In genomic region chr5:83428890-83429289, GRCh38 we compare ENCODE assay signal across 36 cellular contexts. TPM values are rescaled to one million over a fixed set of nuclear protein-coding genes. Genes with fewer than 3 reads are reported as not detected.
"Had no signal": no experiment of that assay in that cellular context is flagged by ENCODE, and none has a peak within 500 bp of the region (broad histone marks: within the 10 kb centered on the region; RNA-seq: fewer than 3 reads in every experiment).

No MANE protein-coding gene starts in this region.

- H3K27me3 Mint-ChIP-seq: activated CD4-positive, alpha-beta memory T cell treated with anti-CD3 and anti-CD28 coated beads for 36 hours; activated CD4-positive, alpha-beta T cell treated with anti-CD3 and anti-CD28 coated beads for 36 hours; activated CD8-positive, alpha-beta memory T cell treated with anti-CD3 and anti-CD28 coated beads, Interleukin-2, amount 10 ng/mL, durations not matched to agents 7 days and 5 days; activated naive CD4-positive, alpha-beta T cell treated with anti-CD3 and anti-CD28 coated beads, Interleukin-2, amount 50 U/mL, for 24 hours; activated naive CD8-positive, alpha-beta T cell treated with anti-CD3 and anti-CD28 coated beads for 36 hours; brain had no signal

- DNase-seq: activated CD4-positive, alpha-beta memory T cell treated with anti-CD3 and anti-CD28 coated beads for 36 hours; activated CD4-positive, alpha-beta T cell treated with anti-CD3 and anti-CD28 coated beads for 36 hours; activated CD4-positive, alpha-beta T cell treated with anti-CD3 and anti-CD28 coated beads, Interleukin-2, amount 10 ng/mL, durations not matched to agents 24 days and 14 days; activated CD4-positive, CD25-positive, alpha-beta regulatory T cell; activated CD4-positive, CD25-positive, alpha-beta regulatory T cell treated with anti-CD3 and anti-CD28 coated beads, Interleukin-2, amount 50 U/mL, for 72 hours; activated CD8-positive, alpha-beta memory T cell treated with anti-CD3 and anti-CD28 coated beads, Interleukin-2, amount 10 ng/mL, durations not matched to agents 7 days and 5 days; activated CD8-positive, alpha-beta memory T cell treated with anti-CD3 and anti-CD28 coated beads, Interleukin-2, amount 50 U/mL, for 4 hours; activated CD8-positive, alpha-beta T cell treated with anti-CD3 and anti-CD28 coated beads, Interleukin-2, amount 10 ng/mL, durations not matched to agents 7 days and 5 days; activated effector memory CD4-positive, alpha-beta T cell treated with anti-CD3 and anti-CD28 coated beads, Interleukin-2, amount 50 U/mL, for 16 hours; activated naive CD4-positive, alpha-beta T cell treated with anti-CD3 and anti-CD28 coated beads for 36 hours; activated naive CD8-positive, alpha-beta T cell treated with anti-CD3 and anti-CD28 coated beads for 36 hours; activated naive CD8-positive, alpha-beta T cell treated with anti-CD3 and anti-CD28 coated beads, Interleukin-2, amount 50 U/mL, for 24 hours; activated T-cell treated with anti-CD3 and anti-CD28 coated beads, Interleukin-2, amount 50 U/mL, for 1 hour; activated T-cell treated with anti-CD3 and anti-CD28 coated beads, Interleukin-2, amount 50 U/mL, for 48 hours; central memory CD4-positive, alpha-beta T cell; cerebellar nuclear complex; colonic mucosa; effector CD8-positive, alpha-beta T cell; esophagus squamous epithelium; foreskin melanocyte; heart right ventricle; T-helper 17 cell; T1000 had no signal

- H3K4me1 Mint-ChIP-seq: activated CD4-positive, alpha-beta T cell treated with anti-CD3 and anti-CD28 coated beads for 36 hours; activated CD4-positive, alpha-beta T cell treated with anti-CD3 and anti-CD28 coated beads, Interleukin-2, amount 10 ng/mL, durations not matched to agents 24 days and 14 days; activated CD8-positive, alpha-beta memory T cell treated with anti-CD3 and anti-CD28 coated beads, Interleukin-2, amount 10 ng/mL, durations not matched to agents 7 days and 5 days; activated naive CD4-positive, alpha-beta T cell treated with anti-CD3 and anti-CD28 coated beads, Interleukin-2, amount 50 U/mL, for 24 hours; activated naive CD8-positive, alpha-beta T cell treated with anti-CD3 and anti-CD28 coated beads, Interleukin-2, amount 50 U/mL, for 24 hours; brain; T-helper 17 cell had no signal

- H3K9me3 Mint-ChIP-seq: activated CD4-positive, alpha-beta memory T cell treated with anti-CD3 and anti-CD28 coated beads for 36 hours; activated CD4-positive, alpha-beta T cell treated with anti-CD3 and anti-CD28 coated beads, Interleukin-2, amount 10 ng/mL, durations not matched to agents 24 days and 14 days; activated naive CD4-positive, alpha-beta T cell treated with anti-CD3 and anti-CD28 coated beads for 36 hours; activated naive CD4-positive, alpha-beta T cell treated with anti-CD3 and anti-CD28 coated beads, Interleukin-2, amount 50 U/mL, for 24 hours; activated naive CD8-positive, alpha-beta T cell treated with anti-CD3 and anti-CD28 coated beads for 36 hours; activated naive CD8-positive, alpha-beta T cell treated with anti-CD3 and anti-CD28 coated beads, Interleukin-2, amount 50 U/mL, for 24 hours; activated T-helper 1 cell treated with anti-CD3 and anti-CD28 coated beads, Interleukin-12 subunit alpha, Interleukin-12 subunit beta, Interleukin-2, Interleukin-4 antibody, amounts not matched to agents 30 ng/mL and 10 ng/mL and 1 ng/mL, durations not matched to agents 14 hours and 24 hours and 36 hours; activated T-helper 2 cell treated with anti-CD3 and anti-CD28 coated beads, Interferon-gamma antibody, Interleukin-2, Interleukin-4, amounts not matched to agents 10 μg/mL and 5 μg/mL and 100 μg/mL, durations not matched to agents 14 hours and 24 hours and 36 hours; T-helper 2 cell treated with Interferon-gamma antibody and Interleukin-4, amounts not matched to agents 5 μg/mL and 100 μg/mL, for 36 hours had no signal

- H3K27me3 ChIP-seq: ascending aorta, breast epithelium, cardiac muscle cell, colonic mucosa, esophagus squamous epithelium, gastroesophageal sphincter, heart right ventricle had no signal

- H3K9me3 ChIP-seq: ascending aorta, breast epithelium, colonic mucosa, esophagus squamous epithelium, gastroesophageal sphincter, heart right ventricle had no signal

- H3K36me3 ChIP-seq: ascending aorta, breast epithelium, cardiac muscle cell, colonic mucosa, esophagus squamous epithelium, gastroesophageal sphincter, heart right ventricle had no signal

- H3K36me3 Mint-ChIP-seq: activated CD4-positive, alpha-beta memory T cell treated with anti-CD3 and anti-CD28 coated beads for 36 hours; activated CD8-positive, alpha-beta memory T cell treated with anti-CD3 and anti-CD28 coated beads, Interleukin-2, amount 10 ng/mL, durations not matched to agents 7 days and 5 days; activated naive CD4-positive, alpha-beta T cell treated with anti-CD3 and anti-CD28 coated beads, Interleukin-2, amount 50 U/mL, for 24 hours; activated naive CD8-positive, alpha-beta T cell treated with anti-CD3 and anti-CD28 coated beads for 36 hours; brain had no signal

- H3K4me3 ChIP-seq: ascending aorta, breast epithelium, cardiac muscle cell, colonic mucosa, esophagus squamous epithelium, gastroesophageal sphincter, heart right ventricle had no signal

- ATAC-seq: activated CD4-positive, alpha-beta T cell treated with anti-CD3 and anti-CD28 coated beads for 36 hours; activated CD8-positive, alpha-beta memory T cell treated with anti-CD3 and anti-CD28 coated beads, Interleukin-2, amount 10 ng/mL, durations not matched to agents 7 days and 5 days; activated CD8-positive, alpha-beta T cell treated with anti-CD3 and anti-CD28 coated beads, Interleukin-2, amount 10 ng/mL, durations not matched to agents 7 days and 5 days; activated naive CD8-positive, alpha-beta T cell treated with anti-CD3 and anti-CD28 coated beads, Interleukin-2, amount 50 U/mL, for 24 hours; gastroesophageal sphincter; heart right ventricle; T-helper 17 cell had no signal

- H3K4me1 ChIP-seq: ascending aorta, breast epithelium, colonic mucosa, esophagus squamous epithelium, gastroesophageal sphincter had no signal

- H3K4me3 Mint-ChIP-seq: activated CD4-positive, alpha-beta memory T cell treated with anti-CD3 and anti-CD28 coated beads for 36 hours; activated CD4-positive, alpha-beta T cell treated with anti-CD3 and anti-CD28 coated beads for 36 hours; activated CD4-positive, alpha-beta T cell treated with anti-CD3 and anti-CD28 coated beads, Interleukin-2, amount 10 ng/mL, durations not matched to agents 24 days and 14 days; activated CD8-positive, alpha-beta memory T cell treated with anti-CD3 and anti-CD28 coated beads, Interleukin-2, amount 10 ng/mL, durations not matched to agents 7 days and 5 days; activated CD8-positive, alpha-beta T cell treated with anti-CD3 and anti-CD28 coated beads, Interleukin-2, amount 10 ng/mL, durations not matched to agents 7 days and 5 days; activated naive CD4-positive, alpha-beta T cell treated with anti-CD3 and anti-CD28 coated beads for 36 hours; activated naive CD4-positive, alpha-beta T cell treated with anti-CD3 and anti-CD28 coated beads, Interleukin-2, amount 50 U/mL, for 24 hours; activated naive CD8-positive, alpha-beta T cell treated with anti-CD3 and anti-CD28 coated beads for 36 hours; activated naive CD8-positive, alpha-beta T cell treated with anti-CD3 and anti-CD28 coated beads, Interleukin-2, amount 50 U/mL, for 24 hours; activated T-helper 1 cell treated with anti-CD3 and anti-CD28 coated beads, Interleukin-12 subunit alpha, Interleukin-12 subunit beta, Interleukin-2, Interleukin-4 antibody, amounts not matched to agents 30 ng/mL and 10 ng/mL and 1 ng/mL, durations not matched to agents 14 hours and 24 hours and 36 hours; brain; T-helper 17 cell; T-helper 2 cell treated with Interferon-gamma antibody and Interleukin-4, amounts not matched to agents 5 μg/mL and 100 μg/mL, for 36 hours had no signal

- FAIRE-seq: endometrium, endothelial cell of umbilical vein had no signal

- H3K27ac Mint-ChIP-seq: activated CD4-positive, alpha-beta memory T cell treated with anti-CD3 and anti-CD28 coated beads for 36 hours; activated CD4-positive, alpha-beta T cell treated with anti-CD3 and anti-CD28 coated beads for 36 hours; activated CD4-positive, alpha-beta T cell treated with anti-CD3 and anti-CD28 coated beads, Interleukin-2, amount 10 ng/mL, durations not matched to agents 24 days and 14 days; activated CD8-positive, alpha-beta memory T cell treated with anti-CD3 and anti-CD28 coated beads, Interleukin-2, amount 10 ng/mL, durations not matched to agents 7 days and 5 days; activated CD8-positive, alpha-beta T cell treated with anti-CD3 and anti-CD28 coated beads, Interleukin-2, amount 10 ng/mL, durations not matched to agents 7 days and 5 days; activated naive CD4-positive, alpha-beta T cell treated with anti-CD3 and anti-CD28 coated beads for 36 hours; activated naive CD4-positive, alpha-beta T cell treated with anti-CD3 and anti-CD28 coated beads, Interleukin-2, amount 50 U/mL, for 24 hours; activated naive CD8-positive, alpha-beta T cell treated with anti-CD3 and anti-CD28 coated beads for 36 hours; activated naive CD8-positive, alpha-beta T cell treated with anti-CD3 and anti-CD28 coated beads, Interleukin-2, amount 50 U/mL, for 24 hours; activated T-helper 1 cell treated with anti-CD3 and anti-CD28 coated beads, Interleukin-12 subunit alpha, Interleukin-12 subunit beta, Interleukin-2, Interleukin-4 antibody, amounts not matched to agents 30 ng/mL and 10 ng/mL and 1 ng/mL, durations not matched to agents 14 hours and 24 hours and 36 hours; activated T-helper 2 cell treated with anti-CD3 and anti-CD28 coated beads, Interferon-gamma antibody, Interleukin-2, Interleukin-4, amounts not matched to agents 10 μg/mL and 5 μg/mL and 100 μg/mL, durations not matched to agents 14 hours and 24 hours and 36 hours; brain; T-helper 17 cell; T-helper 2 cell treated with Interferon-gamma antibody and Interleukin-4, amounts not matched to agents 5 μg/mL and 100 μg/mL, for 36 hours had no signal

- H3K27ac ChIP-seq: ascending aorta, breast epithelium, cardiac muscle cell, colonic mucosa, epithelial cell of prostate, esophagus squamous epithelium, gastroesophageal sphincter, heart right ventricle had no signal

RNA-seq across cellular contexts. Expression of gene VCAN, which starts 42.7 kb away (rescaled TPM):
- total RNA-seq: activated CD4-positive, alpha-beta T cell treated with anti-CD3 and anti-CD28 coated beads for 36 hours; activated CD4-positive, alpha-beta T cell treated with anti-CD3 and anti-CD28 coated beads, Interleukin-2, amount 10 ng/mL, durations not matched to agents 24 days and 14 days; activated CD8-positive, alpha-beta memory T cell treated with anti-CD3 and anti-CD28 coated beads for 36 hours; activated naive CD4-positive, alpha-beta T cell treated with anti-CD3 and anti-CD28 coated beads for 36 hours; activated naive CD8-positive, alpha-beta T cell treated with anti-CD3 and anti-CD28 coated beads for 36 hours; activated T-helper 2 cell treated with anti-CD3 and anti-CD28 coated beads, Interferon-gamma antibody, Interleukin-2, Interleukin-4, amounts not matched to agents 10 μg/mL and 5 μg/mL and 100 μg/mL, durations not matched to agents 14 hours and 24 hours and 36 hours had no signal
